In genomic region chr3:35044185-35044584, GRCh38 we compare ENCODE assay signal across 21 cellular contexts.
"Had no signal": no experiment of that assay in that cellular context is flagged by ENCODE, and none has a peak within 500 bp of the region (broad histone marks: within the 10 kb centered on the region; RNA-seq: fewer than 3 reads in every experiment).

No MANE protein-coding gene starts in this region.

- H3K4me3 ChIP-seq: K562, MG63 had no signal

- H3K9me3 ChIP-seq: MG63, SK-N-SH had no signal

- H3K9ac ChIP-seq: KMS-11, SK-N-SH had no signal

- H3K4me3 Mint-ChIP-seq: IgD-negative memory B cell had no signal

- H3K27me3 ChIP-seq: MG63 had no signal

- H3K27ac ChIP-seq: HL-60, KMS-11 had no signal

- H3K4me1 Mint-ChIP-seq: IgD-negative memory B cell had no signal

- H3K9me3 Mint-ChIP-seq: IgD-negative memory B cell had no signal

- H3K27me3 Mint-ChIP-seq: IgD-negative memory B cell had no signal

- ATAC-seq: K562 had no signal

- H3K36me3 ChIP-seq: MG63 had no signal

- H3K4me2 ChIP-seq: KMS-11, SK-N-SH had no signal

- DNase-seq: MG63, NCI-H1092, NCI-H1105 treated with DMSO at 0.1 percent for 48 hours, NCI-H1417 treated with DMSO at 0.1 percent for 48 hours, NCI-H146, NCI-H1694 treated with DMSO at 0.1 percent for 48 hours, NCI-H1930, NCI-H2081, NCI-H2107, NCI-H2227 treated with DMSO at 0.1 percent for 48 hours, NCI-H524, NCI-H526 treated with DMSO at 0.1 percent for 48 hours, NCI-H774, RPMI8226, SHP77, SK-N-SH, SW 1271 had no signal

- H3K27ac Mint-ChIP-seq: IgD-negative memory B cell had no signal

- H3K36me3 Mint-ChIP-seq: IgD-negative memory B cell had no signal
